ENCODE assay signal across 21 cellular contexts in the genomic region with DNA sequence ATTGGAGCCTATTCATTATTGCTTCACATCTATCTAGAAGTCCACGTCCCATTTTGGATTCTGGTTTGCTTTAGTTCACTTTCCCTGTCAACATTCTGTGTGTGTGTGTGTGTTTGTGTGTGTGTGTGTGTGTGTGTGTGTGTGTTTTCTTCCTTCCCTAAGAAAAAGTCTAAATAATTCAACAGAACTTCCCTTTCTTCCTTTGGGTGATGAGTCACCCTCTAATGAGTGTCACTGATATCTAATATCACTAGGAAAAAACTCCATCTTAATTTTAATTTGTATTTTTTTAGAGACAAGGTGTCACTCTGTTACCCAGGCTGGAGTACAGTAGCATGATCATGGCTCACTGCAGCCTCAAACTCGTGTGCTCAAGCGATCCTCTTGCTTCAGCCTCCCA.
"Had no signal": no experiment of that assay in that cellular context is flagged by ENCODE, and none has a peak within 500 bp of the region (broad histone marks: within the 10 kb centered on the region; RNA-seq: fewer than 3 reads in every experiment).

No MANE protein-coding gene starts in this region.

- H3K9me3 ChIP-seq: SK-N-SH had no signal

- H3K9ac ChIP-seq: SK-N-SH had no signal

- ATAC-seq: Panc1, PC-3 had no signal

- DNase-seq: Karpas-422, KG1, MM.1S, NCI-H1092 treated with DMSO at 0.1 percent for 48 hours, NCI-H1436, NCI-H187, NCI-H2029, NCI-H2081 treated with DMSO at 0.1 percent for 48 hours, NCI-H2171, NCI-H226, NCI-H446, NCI-H510A, NCI-H524 treated with DMSO at 0.1 percent for 48 hours, NCI-H69, NCI-H774, PC-3, SHP77, SK-N-SH, SW 1271 had no signal

- H3K4me2 ChIP-seq: SK-N-SH had no signal

- H3K27ac ChIP-seq: RWPE1 had no signal
